8 cellular contexts compared by ENCODE assay signal in genomic region chr14:74140374-74140850, GRCh38. TPM values are rescaled to one million over a fixed set of nuclear protein-coding genes. Genes with fewer than 3 reads are reported as not detected.
DNase-seq lines count a peak whose midpoint lies in the region; ATAC-seq lines count a peak whose summit lies in the region.

No MANE protein-coding gene starts in this region.

- H3K4me2 ChIP-seq in skeletal muscle satellite cell (ENCODE audit: low read length): peak overlapping the region; percentile 27

- no peak overlapping the region for H3K9ac ChIP-seq in skeletal muscle satellite cell (ENCODE audit: low read depth, low read length)

- H3K4me1 Mint-ChIP-seq in activated T-cell treated with anti-CD3 and anti-CD28 coated beads, Interleukin-2, amount 50 U/mL, for 4 hours (ENCODE audit: low read depth): peaks cover 10% of the 10 kb centered on the region

- H3K9me3 Mint-ChIP-seq in activated T-cell treated with anti-CD3 and anti-CD28 coated beads, Interleukin-2, amount 50 U/mL, for 4 hours: no peaks in the 10 kb centered on the region

- no peak overlapping the region for H3K4me3 ChIP-seq in skeletal muscle satellite cell (ENCODE audit: low read length)

- H3K4me3 Mint-ChIP-seq in activated T-cell treated with anti-CD3 and anti-CD28 coated beads, Interleukin-2, amount 50 U/mL, for 4 hours: no peak overlapping the region

- no peaks in the 10 kb centered on the region for H3K27me3 ChIP-seq in skeletal muscle satellite cell (ENCODE audit: control insufficient read depth, insufficient read depth, low read length)

- peaks cover 15% of the 10 kb centered on the region for H3K36me3 Mint-ChIP-seq in activated T-cell treated with anti-CD3 and anti-CD28 coated beads, Interleukin-2, amount 50 U/mL, for 4 hours (ENCODE audit: insufficient read depth)

- no peaks in the 10 kb centered on the region for H3K36me3 ChIP-seq in skeletal muscle satellite cell (ENCODE audit: insufficient read depth, low read length)

- H3K9me3 ChIP-seq in skeletal muscle satellite cell (replicated peaks; ENCODE audit: low read length): no peaks in the 10 kb centered on the region

- DNase-seq in NCI-H526 (lab: John Stamatoyannopoulos, UW): peak; percentile 13 to 50
- peak; percentile 90 for DNase-seq in Right ventricle myocardium superior
- no peak for DNase-seq in activated T-cell treated with anti-CD3 and anti-CD28 coated beads, Interleukin-2, amount 50 U/mL, for 4 hours

- ATAC-seq in HG02678 (IDR thresholded peaks at IDR 0.05; ENCODE audit: unreplicated experiment): peak; percentile 57
- peak; percentile 95 for ATAC-seq in Right ventricle myocardium superior (ENCODE audit: poor library complexity)
- no peak for ATAC-seq in HG02884 (IDR thresholded peaks at IDR 0.05; ENCODE audit: unreplicated experiment)
- no peak for ATAC-seq in HG03025 (IDR thresholded peaks at IDR 0.05; ENCODE audit: low FRiP score, unreplicated experiment)
- ATAC-seq in HG03095 (IDR thresholded peaks at IDR 0.05; ENCODE audit: unreplicated experiment): no peak
- ATAC-seq in activated T-cell treated with anti-CD3 and anti-CD28 coated beads, Interleukin-2, amount 50 U/mL, for 4 hours: no peak

- peaks cover 8% of the 10 kb centered on the region for H3K4me1 ChIP-seq in skeletal muscle satellite cell (ENCODE audit: control insufficient read depth, insufficient read depth, low read length)

- intact Hi-C loops in Right ventricle myocardium superior (cut with DNase I): no loop called here

- H3K27me3 Mint-ChIP-seq in activated T-cell treated with anti-CD3 and anti-CD28 coated beads, Interleukin-2, amount 50 U/mL, for 4 hours (ENCODE audit: low read depth): no peaks in the 10 kb centered on the region

RNA-seq across cellular contexts. Expression of gene LIN52, which starts 55.7 kb away (rescaled TPM):
- total RNA-seq in Right ventricle myocardium superior: 5.6 TPM
- total RNA-seq in skeletal muscle satellite cell (2012; rRNA removed): 2.6 and 6.1 TPM in 2 replicates
- 10 to 100 TPM; 16.9 to 20.2 (median 17.3) TPM for total RNA-seq in activated T-cell treated with anti-CD3 and anti-CD28 coated beads, Interleukin-2, amount 50 U/mL, for 4 hours

RNA-seq across cellular contexts. Expression of gene ALDH6A1, which starts 56.2 kb away (rescaled TPM):
- 56.9 TPM for total RNA-seq in Right ventricle myocardium superior
- 10.0 and 10.1 TPM in 2 replicates for total RNA-seq in skeletal muscle satellite cell (2012; rRNA removed)
- total RNA-seq in activated T-cell treated with anti-CD3 and anti-CD28 coated beads, Interleukin-2, amount 50 U/mL, for 4 hours: 1 to 10 TPM; 2.3 to 4.1 (median 2.9) TPM

Comparison
In these comparisons a context has a peak if more than half of its experiments do, and no peak if none do; other contexts are left out.
1. ATAC-seq: peak in HG02678 (single experiment) and Right ventricle myocardium superior (single experiment); none in HG02884 (single experiment), HG03025 (single experiment), HG03095 (single experiment) and activated T-cell treated with anti-CD3 and anti-CD28 coated beads, Interleukin-2, amount 50 U/mL, for 4 hours (0 of 2).
2. RNA of gene ALDH6A1, which starts 56.2 kb away (total RNA-seq): 56.9 TPM in Right ventricle myocardium superior (single experiment); 2.3 to 4.1 TPM in activated T-cell treated with anti-CD3 and anti-CD28 coated beads, Interleukin-2, amount 50 U/mL, for 4 hours; every median in the first group is over 10 times any median in the second.